Comparison of ENCODE assay signal across 3 cellular contexts in the genomic region with DNA sequence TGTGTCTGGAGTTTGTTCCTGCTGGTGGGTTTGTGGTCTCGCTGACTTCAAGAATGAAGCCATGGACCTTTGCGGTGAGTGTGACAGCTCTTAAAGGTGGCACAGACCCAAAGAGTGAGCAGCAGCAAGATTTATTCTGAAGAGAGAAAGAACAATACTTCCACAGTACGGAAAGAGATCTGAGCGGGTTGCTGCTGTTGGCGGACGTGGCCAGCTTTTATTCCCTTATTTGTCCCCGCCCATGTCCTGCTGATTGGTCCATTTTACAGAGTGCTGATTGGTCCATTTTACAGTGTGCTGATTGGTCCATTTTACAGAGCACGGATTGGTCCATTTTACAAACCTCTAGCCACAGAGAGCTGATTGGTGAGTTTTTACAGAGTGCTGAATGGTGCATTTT. TPM values are rescaled to one million over a fixed set of nuclear protein-coding genes. Genes with fewer than 3 reads are reported as not detected.
"Had no signal": no experiment of that assay in that cellular context is flagged by ENCODE, and none has a peak within 500 bp of the region (broad histone marks: within the 10 kb centered on the region; RNA-seq: fewer than 3 reads in every experiment).

No MANE protein-coding gene starts in this region.

RNA-seq across cellular contexts. Expression of gene LIN7A, which starts 59.3 kb away (rescaled TPM):
- total RNA-seq: activated B cell treated with CpG ODN at 0.5 μM for 24 hours, PC-3 had no signal
- polyA plus RNA-seq: IgD-negative memory B cell had no signal
